In genomic region chr2:161238559-161239415, GRCh38 we compare ENCODE assay signal across 8 cellular contexts.
A peak's percentile ranks its signal among the peaks of the same experiment; 100 is the strongest.
DNase-seq lines count a peak whose midpoint lies in the region; ATAC-seq and TF ChIP-seq lines count a peak whose summit lies in the region.

No MANE protein-coding gene starts in this region.

- H3K27ac ChIP-seq in left ventricle myocardium inferior (replicated peaks) (peak overlapping the region; percentile 53), ovary (peak overlapping the region in 1 of 2 donors; percentile 33), aorta (ENCODE audit: low read depth in 1 of 2, low read length in 2 of 2) (no peak overlapping the region)

- H3K4me3 ChIP-seq in AG10803 (ENCODE audit: low read length) (peak overlapping the region; percentile 70), left ventricle myocardium inferior (peak overlapping the region; percentile 72), ovary (peak overlapping the region; percentile 52), aorta (ENCODE audit: low read length in 2 of 2) (peak overlapping the region; percentile 45 to 79)

- 11 to 16% (median 14%) methylated on average over 58 to 89 of the region's 89 CpGs for WGBS in ovary, 3 donors
- 10% methylated on average over 58 to 89 of the region's 89 CpGs for WGBS in aorta, 2 donors

- H3K4me1 ChIP-seq in left ventricle myocardium inferior: peaks cover 17% of the 10 kb centered on the region
- peaks cover 3% of the 10 kb centered on the region for H3K4me1 ChIP-seq in ovary (ENCODE audit: insufficient read depth)
- H3K4me1 ChIP-seq in aorta (ENCODE audit: control insufficient read depth in 1 of 2, insufficient read depth in 2 of 2, low read length in 2 of 2): no peaks in the 10 kb centered on the region

- ATAC-seq in GM19025 (IDR thresholded peaks at IDR 0.05; ENCODE audit: low read depth, unreplicated experiment) (peak; percentile 34), HG03432 (IDR thresholded peaks at IDR 0.05; ENCODE audit: unreplicated experiment) (peak; percentile 44), aorta (ENCODE audit: low FRiP score) (peak; percentile 84)

- H3K36me3 ChIP-seq in left ventricle myocardium inferior: peaks cover 8% of the 10 kb centered on the region
- H3K36me3 ChIP-seq in ovary: no peaks in the 10 kb centered on the region
- H3K36me3 ChIP-seq in aorta (ENCODE audit: control insufficient read depth in 1 of 2, insufficient read depth in 2 of 2, low read length in 1 of 2): no peaks in the 10 kb centered on the region

- intact Hi-C loops in left ventricle myocardium inferior (cut with micrococcal nuclease) (no loop called here), ovary (cut with DNase I) (no loop called here), aorta (cut with DNase I) (no loop called here)

- H3K9me3 ChIP-seq in left ventricle myocardium inferior (replicated peaks): no peaks in the 10 kb centered on the region
- H3K9me3 ChIP-seq in ovary: no peaks in the 10 kb centered on the region
- H3K9me3 ChIP-seq in aorta (ENCODE audit: control insufficient read depth, low read length): no peaks in the 10 kb centered on the region

- no peak for TF ChIP-seq POLR2A in ovary (IDR thresholded peaks at IDR 0.05)

- DNase-seq in AG10803 (ENCODE audit: low read depth) (peak; percentile 45), SW480 (ENCODE audit: low spot score) (peak; percentile 36), amygdala (lab: John Stamatoyannopoulos, UW) (peak; percentile 17 to 92 (median 79)), left ventricle myocardium inferior (peak; percentile 69), ovary (peak; percentile 60 to 78 (median 72)), aorta (peak; percentile 65 to 89)

- no peaks in the 10 kb centered on the region for H3K27me3 ChIP-seq in left ventricle myocardium inferior (ENCODE audit: low read depth)
- no peaks in the 10 kb centered on the region for H3K27me3 ChIP-seq in ovary
- no peaks in the 10 kb centered on the region for H3K27me3 ChIP-seq in aorta (ENCODE audit: control insufficient read depth in 1 of 2, insufficient read depth in 2 of 2, low read length in 1 of 2)

- TF ChIP-seq EP300 in ovary (IDR thresholded peaks at IDR 0.05): no peak

- TF ChIP-seq CTCF in AG10803 (conservative IDR thresholded peaks at IDR 0.05; ENCODE audit: low read length) (no peak), left ventricle myocardium inferior (IDR thresholded peaks at IDR 0.05; ENCODE audit: borderline replicate concordance) (no peak), ovary (IDR thresholded peaks at IDR 0.05) (no peak)

Comparison
In these comparisons a context has a peak if more than half of its experiments do, and no peak if none do; other contexts are left out.
1. ATAC-seq: peak in every context shown above with its lines; median percentile 84 in aorta; 44 in HG03432; 34 in GM19025.